ENCODE assay signal across 22 cellular contexts in the genomic region with DNA sequence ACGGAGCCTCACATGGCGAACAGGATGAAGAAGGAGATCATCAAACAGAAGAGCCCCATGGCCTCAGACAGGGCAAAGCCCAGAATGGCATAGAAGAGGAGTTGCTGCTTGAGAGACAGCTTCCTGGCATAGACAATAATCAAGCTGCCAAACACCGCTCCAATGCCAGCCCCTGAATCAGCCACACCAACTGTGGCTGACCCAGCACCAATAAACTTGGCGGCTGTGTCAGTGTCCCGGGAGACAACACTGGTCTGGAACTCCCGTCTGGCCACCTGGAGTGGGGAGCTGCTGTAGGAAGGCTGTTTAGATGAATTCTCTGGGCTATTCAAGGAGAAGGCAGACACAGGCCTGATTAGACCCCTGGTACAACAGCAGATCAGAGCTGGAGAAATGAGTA.
DNase-seq lines count a peak whose midpoint lies in the region; ATAC-seq and TF ChIP-seq lines count a peak whose summit lies in the region.
"Had no signal": no experiment of that assay in that cellular context is flagged by ENCODE, and none has a peak within 500 bp of the region (broad histone marks: within the 10 kb centered on the region; RNA-seq: fewer than 3 reads in every experiment).

No MANE protein-coding gene starts in this region.

- intact Hi-C loops in left ventricle myocardium superior (cut with micrococcal nuclease): no loop called here
- intact Hi-C loops in psoas muscle (cut with DNase I): loop anchor here in 1 of 2 donors (10.0 kb wide), 1 partner anchor 115 kb away; the partner anchor contains the start of gene HECTD1

- H3K9me3 Mint-ChIP-seq in effector memory CD8-positive, alpha-beta T cell: no peaks in the 10 kb centered on the region
- H3K9me3 Mint-ChIP-seq: activated naive CD4-positive, alpha-beta T cell treated with anti-CD3 and anti-CD28 coated beads, Interleukin-2, amount 50 U/mL, for 72 hours; activated T-helper 1 cell treated with anti-CD3 and anti-CD28 coated beads, Interleukin-12 subunit alpha, Interleukin-12 subunit beta, Interleukin-2, Interleukin-4 antibody, amounts not matched to agents 30 ng/mL and 10 ng/mL and 1 ng/mL, durations not matched to agents 14 hours and 24 hours and 36 hours; naive thymus-derived CD8-positive, alpha-beta T cell had no signal

- H3K4me3 Mint-ChIP-seq in effector memory CD8-positive, alpha-beta T cell: no peak overlapping the region
- H3K4me3 Mint-ChIP-seq: activated T-helper 1 cell treated with anti-CD3 and anti-CD28 coated beads, Interleukin-12 subunit alpha, Interleukin-12 subunit beta, Interleukin-2, Interleukin-4 antibody, amounts not matched to agents 30 ng/mL and 10 ng/mL and 1 ng/mL, durations not matched to agents 14 hours and 24 hours and 36 hours; naive thymus-derived CD8-positive, alpha-beta T cell had no signal

- no peaks in the 10 kb centered on the region for H3K27me3 ChIP-seq in BE2C
- no peaks in the 10 kb centered on the region for H3K27me3 ChIP-seq in psoas muscle (ENCODE audit: insufficient read depth in 3 of 3, low read length in 2 of 3)
- H3K27me3 ChIP-seq: stomach, upper lobe of right lung had no signal

- TF ChIP-seq CTCF in BE2C (IDR thresholded peaks at IDR 0.05; ENCODE audit: low read depth, low read length) (no peak), psoas muscle (IDR thresholded peaks at IDR 0.05) (no peak)

- peak overlapping the region; percentile 60 for H3K27ac ChIP-seq in psoas muscle
- H3K27ac ChIP-seq: C4-2B, stomach, upper lobe of right lung had no signal

- H3K36me3 ChIP-seq in BE2C (peaks cover 14% of the 10 kb centered on the region), psoas muscle (ENCODE audit: insufficient read depth in 1 of 2, low read depth in 1 of 2) (peaks cover 0 to 52% of the 10 kb centered on the region in 2 donors)

- ATAC-seq in left ventricle myocardium superior: peak; percentile 99
- peak; percentile 97 to 98 (median 98) for ATAC-seq in psoas muscle
- ATAC-seq in HG02970 (IDR thresholded peaks at IDR 0.05; ENCODE audit: low FRiP score, unreplicated experiment): no peak
- no peak for ATAC-seq in effector memory CD8-positive, alpha-beta T cell (replicated peaks)
- ATAC-seq: activated naive CD4-positive, alpha-beta T cell treated with anti-CD3 and anti-CD28 coated beads, Interleukin-2, amount 50 U/mL, for 72 hours; naive thymus-derived CD8-positive, alpha-beta T cell; upper lobe of right lung had no signal

- H3K9me3 ChIP-seq in BE2C (no peaks in the 10 kb centered on the region), psoas muscle (no peaks in the 10 kb centered on the region)
- H3K9me3 ChIP-seq: stomach, upper lobe of right lung had no signal

- 22 to 32% (median 29%) methylated on average over 6 of the region's 6 CpGs for WGBS in psoas muscle, 3 donors

- H3K36me3 Mint-ChIP-seq in effector memory CD8-positive, alpha-beta T cell (ENCODE audit: insufficient read depth): no peaks in the 10 kb centered on the region
- H3K36me3 Mint-ChIP-seq: activated naive CD4-positive, alpha-beta T cell treated with anti-CD3 and anti-CD28 coated beads, Interleukin-2, amount 50 U/mL, for 72 hours had no signal

- no peaks in the 10 kb centered on the region for H3K4me1 Mint-ChIP-seq in effector memory CD8-positive, alpha-beta T cell (ENCODE audit: low read depth in 2 of 2)
- H3K4me1 Mint-ChIP-seq: naive thymus-derived CD8-positive, alpha-beta T cell had no signal

- no peak overlapping the region for H3K4me3 ChIP-seq in BE2C (ENCODE audit: low read depth, low read length)
- H3K4me3 ChIP-seq in psoas muscle: no peak overlapping the region
- H3K4me3 ChIP-seq: stomach, upper lobe of right lung had no signal

- H3K4me1 ChIP-seq in BE2C (no peaks in the 10 kb centered on the region), psoas muscle (peaks cover 21% of the 10 kb centered on the region)
- H3K4me1 ChIP-seq: stomach, upper lobe of right lung had no signal

- DNase-seq in BE2C (peak; percentile 27), cerebellar cortex (ENCODE audit: low spot score) (peak; percentile 18), left ventricle myocardium superior (peak; percentile 73), psoas muscle (peak; percentile 65 to 90), AG08396 (ENCODE audit: low spot score) (no peak), NCI-H1105 (lab: John Stamatoyannopoulos, UW) (no peak)
- DNase-seq in effector memory CD8-positive, alpha-beta T cell: no peak
- DNase-seq: activated CD4-positive, alpha-beta T cell treated with anti-CD3 and anti-CD28 coated beads for 4 hours; IMR-90; islet precursor cell; mesendoderm; naive thymus-derived CD8-positive, alpha-beta T cell; NCI-H1417; NCI-H2107; stimulated activated CD4-positive, alpha-beta T cell treated with anti-CD3 and anti-CD28 coated beads, Interleukin-4, amount 100 ng/mL, for 1 hour; stomach; upper lobe of right lung had no signal

- H3K27ac Mint-ChIP-seq in effector memory CD8-positive, alpha-beta T cell: no peak overlapping the region
- H3K27ac Mint-ChIP-seq: activated naive CD4-positive, alpha-beta T cell treated with anti-CD3 and anti-CD28 coated beads, Interleukin-2, amount 50 U/mL, for 72 hours; activated T-helper 1 cell treated with anti-CD3 and anti-CD28 coated beads, Interleukin-12 subunit alpha, Interleukin-12 subunit beta, Interleukin-2, Interleukin-4 antibody, amounts not matched to agents 30 ng/mL and 10 ng/mL and 1 ng/mL, durations not matched to agents 14 hours and 24 hours and 36 hours; progenitor cell of endocrine pancreas had no signal

- H3K27me3 Mint-ChIP-seq in effector memory CD8-positive, alpha-beta T cell: no peaks in the 10 kb centered on the region
- H3K27me3 Mint-ChIP-seq: naive thymus-derived CD8-positive, alpha-beta T cell; progenitor cell of endocrine pancreas had no signal

Comparison
In these comparisons a context has a peak if more than half of its experiments do, and no peak if none do; other contexts are left out.
1. DNase-seq: peak in BE2C (single experiment), cerebellar cortex (single experiment), left ventricle myocardium superior (single experiment) and psoas muscle (2 of 2); none in AG08396 (single experiment), NCI-H1105 (single experiment) and effector memory CD8-positive, alpha-beta T cell (0 of 3).
2. ATAC-seq: peak in left ventricle myocardium superior (single experiment) and psoas muscle (4 of 4); none in HG02970 (single experiment) and effector memory CD8-positive, alpha-beta T cell (single experiment).